ENCODE assay signal across 14 cellular contexts in the genomic region with DNA sequence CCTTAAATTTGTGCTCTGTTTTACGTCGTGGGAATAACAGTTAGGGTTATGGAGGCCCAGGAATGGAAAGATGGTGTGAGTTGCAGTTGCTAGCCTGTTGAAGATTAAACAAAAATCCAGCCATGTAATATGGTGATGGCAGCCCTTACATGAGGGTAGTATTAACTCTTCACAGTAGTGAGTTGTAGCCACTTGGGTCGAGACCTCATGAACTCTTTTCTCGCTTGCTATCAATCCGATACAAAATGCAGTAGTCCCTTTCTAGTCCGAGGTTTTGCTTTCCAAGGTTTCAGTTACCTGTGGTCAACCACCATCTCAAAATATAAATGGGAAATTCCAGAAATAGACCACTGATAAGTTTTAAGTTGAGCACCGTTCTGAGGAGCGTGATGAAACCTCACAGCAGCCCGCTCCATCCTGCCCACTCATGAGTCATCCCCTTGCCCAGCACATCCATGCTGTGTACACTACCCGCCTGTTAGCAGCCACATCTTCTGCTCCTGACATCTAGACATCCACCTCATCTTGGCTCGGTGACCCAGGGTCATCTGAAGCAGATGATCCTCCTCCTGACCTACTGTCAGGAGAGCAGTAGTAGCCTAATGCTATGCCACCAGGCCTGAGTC.
DNase-seq lines count a peak whose midpoint lies in the region; ATAC-seq, FAIRE-seq and TF ChIP-seq lines count a peak whose summit lies in the region.
"Had no signal": no experiment of that assay in that cellular context is flagged by ENCODE, and none has a peak within 500 bp of the region (broad histone marks: within the 10 kb centered on the region; RNA-seq: fewer than 3 reads in every experiment).

No MANE protein-coding gene starts in this region.

- H3K4me1 ChIP-seq in vagina, result no peaks in the 10 kb centered on the region

- ATAC-seq in stimulated activated naive CD8-positive, alpha-beta T cell treated with anti-CD3 and anti-CD28 coated beads, Interleukin-15, Interleukin-2, amounts not matched to agents 100 U/mL and 50 U/mL, for 24 hours, result peak; percentile 65
- no peak for ATAC-seq in stimulated activated naive CD8-positive, alpha-beta T cell treated with anti-CD3 and anti-CD28 coated beads, Interleukin-15, amount 100 ng/mL, for 72 hours
- ATAC-seq: stimulated activated naive B cell treated with anti-CD40 and anti-IgM and Interleukin-4, amounts not matched to agents 10 μg/mL and 1 μg/mL and 100 μg/mL, for 72 hours; T-helper 17 cell had no signal

- peaks cover 5% of the 10 kb centered on the region for H3K4me1 Mint-ChIP-seq in stimulated activated naive CD8-positive, alpha-beta T cell treated with anti-CD3 and anti-CD28 coated beads, Interleukin-15, amount 100 ng/mL, for 72 hours
- H3K4me1 Mint-ChIP-seq: IgD-negative memory B cell; stimulated activated naive B cell treated with anti-CD40 and anti-IgM and Interleukin-4, amounts not matched to agents 10 μg/mL and 1 μg/mL and 100 μg/mL, for 72 hours; T-helper 17 cell had no signal

- no peaks in the 10 kb centered on the region for H3K9me3 ChIP-seq in vagina

- H3K27me3 ChIP-seq in vagina, result no peaks in the 10 kb centered on the region

- H3K9me3 Mint-ChIP-seq in stimulated activated naive CD8-positive, alpha-beta T cell treated with anti-CD3 and anti-CD28 coated beads, Interleukin-15, amount 100 ng/mL, for 72 hours, result peaks cover 9 to 14% of the 10 kb centered on the region in 2 donors

- FAIRE-seq in urothelium cell line (lab: Jason Lieb, UNC), result no peak
- FAIRE-seq: colon had no signal

- intact Hi-C loops in vagina (cut with DNase I), result no loop called here

- no peak for DNase-seq in stimulated activated naive CD8-positive, alpha-beta T cell treated with anti-CD3 and anti-CD28 coated beads, Interleukin-15, Interleukin-2, amounts not matched to agents 100 U/mL and 50 U/mL, for 24 hours
- no peak for DNase-seq in stimulated activated naive CD8-positive, alpha-beta T cell treated with anti-CD3 and anti-CD28 coated beads, Interleukin-15, amount 100 ng/mL, for 72 hours
- peak; percentile 59 for DNase-seq in SIG-M5 (lab: John Stamatoyannopoulos, UW)
- peak; percentile 51 for DNase-seq in choroid plexus epithelial cell (ENCODE audit: low read depth)
- peak; percentile 30 for DNase-seq in urothelium cell line (ENCODE audit: low spot score)
- DNase-seq in NCI-H2171 treated with DMSO at 0.1 percent for 48 hours (lab: John Stamatoyannopoulos, UW), result no peak
- no peak for DNase-seq in COLO668 (lab: John Stamatoyannopoulos, UW; ENCODE audit: unreplicated experiment)
- DNase-seq in vagina (ENCODE audit: extremely low spot score in 2 of 2), result no peak
- DNase-seq: activated gamma-delta T cell; NK-92 treated with Interleukin-12 subunit alpha and Interleukin-12 subunit beta, amount 100 ng/mL, for 24 hours; stimulated activated naive B cell treated with anti-CD40 and anti-IgM and Interleukin-4, amounts not matched to agents 10 μg/mL and 1 μg/mL and 100 μg/mL, for 72 hours; T-helper 17 cell had no signal

- H3K27ac Mint-ChIP-seq in stimulated activated naive CD8-positive, alpha-beta T cell treated with anti-CD3 and anti-CD28 coated beads, Interleukin-15, amount 100 ng/mL, for 72 hours, result peak overlapping the region in 1 of 2 donors; percentile 44
- H3K27ac Mint-ChIP-seq: stimulated activated naive B cell treated with anti-CD40 and anti-IgM and Interleukin-4, amounts not matched to agents 10 μg/mL and 1 μg/mL and 100 μg/mL, for 72 hours; T-helper 17 cell had no signal

- no peak overlapping the region for H3K4me3 Mint-ChIP-seq in stimulated activated naive CD8-positive, alpha-beta T cell treated with anti-CD3 and anti-CD28 coated beads, Interleukin-15, amount 100 ng/mL, for 72 hours
- H3K4me3 Mint-ChIP-seq: IgD-negative memory B cell; stimulated activated naive B cell treated with anti-CD40 and anti-IgM and Interleukin-4, amounts not matched to agents 10 μg/mL and 1 μg/mL and 100 μg/mL, for 72 hours; T-helper 17 cell had no signal

- H3K36me3 ChIP-seq in vagina, result no peaks in the 10 kb centered on the region

- no peak for TF ChIP-seq POLR2A in vagina (IDR thresholded peaks at IDR 0.05)

- no peak overlapping the region for H3K4me3 ChIP-seq in choroid plexus epithelial cell (ENCODE audit: low read depth, low read length)
- no peak overlapping the region for H3K4me3 ChIP-seq in vagina

- H3K27me3 Mint-ChIP-seq in stimulated activated naive CD8-positive, alpha-beta T cell treated with anti-CD3 and anti-CD28 coated beads, Interleukin-15, amount 100 ng/mL, for 72 hours, result no peaks in the 10 kb centered on the region
- H3K27me3 Mint-ChIP-seq: IgD-negative memory B cell; stimulated activated naive B cell treated with anti-CD40 and anti-IgM and Interleukin-4, amounts not matched to agents 10 μg/mL and 1 μg/mL and 100 μg/mL, for 72 hours; T-helper 17 cell had no signal

- H3K27ac ChIP-seq in vagina, result no peak overlapping the region

- no peak for TF ChIP-seq CTCF in choroid plexus epithelial cell (conservative IDR thresholded peaks at IDR 0.05; ENCODE audit: low read depth, low read length)
- TF ChIP-seq CTCF in vagina (IDR thresholded peaks at IDR 0.05), result no peak

Comparison
In these comparisons a context has a peak if more than half of its experiments do, and no peak if none do; other contexts are left out.
1. DNase-seq: peak in SIG-M5 (single experiment), choroid plexus epithelial cell (single experiment) and urothelium cell line (single experiment); none in stimulated activated naive CD8-positive, alpha-beta T cell treated with anti-CD3 and anti-CD28 coated beads, Interleukin-15, Interleukin-2, amounts not matched to agents 100 U/mL and 50 U/mL, for 24 hours (single experiment), stimulated activated naive CD8-positive, alpha-beta T cell treated with anti-CD3 and anti-CD28 coated beads, Interleukin-15, amount 100 ng/mL, for 72 hours (0 of 2), NCI-H2171 treated with DMSO at 0.1 percent for 48 hours (single experiment), COLO668 (single experiment) and vagina (0 of 2).